ENCODE assay signal across 19 cellular contexts in the genomic region with DNA sequence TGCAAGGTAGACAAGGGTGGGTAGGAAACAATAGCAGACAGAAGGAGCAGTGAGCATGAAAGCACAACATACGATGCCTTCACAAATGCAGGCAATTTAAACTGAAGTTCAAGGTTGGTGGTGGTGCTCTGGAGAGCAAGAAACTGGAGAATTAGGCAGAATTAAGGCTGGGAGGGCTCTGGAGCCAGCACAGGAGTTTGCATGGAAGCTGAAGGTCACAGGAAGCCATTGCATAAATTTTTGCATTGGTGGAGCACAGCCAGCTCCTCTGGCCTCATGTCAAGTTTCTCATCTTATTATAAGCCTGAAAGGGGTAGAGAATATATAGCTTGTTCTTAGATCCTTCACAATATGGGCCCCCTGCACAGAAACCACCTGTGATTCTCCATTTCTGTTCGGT.
DNase-seq lines count a peak whose midpoint lies in the region; ATAC-seq and TF ChIP-seq lines count a peak whose summit lies in the region.
"Had no signal": no experiment of that assay in that cellular context is flagged by ENCODE, and none has a peak within 500 bp of the region (broad histone marks: within the 10 kb centered on the region; RNA-seq: fewer than 3 reads in every experiment).

No MANE protein-coding gene starts in this region.

- POLR2A ChIA-PET in SK-N-SH (lab: Yijun Ruan, JAX) = no interaction called here

- DNase-seq in SK-N-SH = no peak
- DNase-seq in WERI-Rb-1 = no peak
- DNase-seq in choroid plexus epithelial cell (ENCODE audit: low read depth) = peak; percentile 48
- peak; percentile 27 for DNase-seq in iris pigment epithelial cell (ENCODE audit: low read depth)
- DNase-seq in midbrain (lab: John Stamatoyannopoulos, UW) = no peak
- DNase-seq in AG08395 (ENCODE audit: low spot score) = no peak
- DNase-seq: AML-193; BE2C; CD4-positive, alpha-beta T cell; CD8-positive, alpha-beta memory T cell; DMS 273 treated with DMSO at 0.1 percent for 48 hours; DMS79 treated with DMSO at 0.1 percent for 48 hours; H9 had no signal

- no peaks in the 10 kb centered on the region for H3K79me2 ChIP-seq in SK-N-SH (ENCODE audit: insufficient read depth)

- CTCF ChIA-PET in SK-N-SH (lab: Yijun Ruan, JAX) = no interaction called here

- TF ChIP-seq CTCF in SK-N-SH (IDR thresholded peaks at IDR 0.05) (no peak), WERI-Rb-1 (IDR thresholded peaks at IDR 0.05; ENCODE audit: low read depth, low read length) (no peak), choroid plexus epithelial cell (conservative IDR thresholded peaks at IDR 0.05; ENCODE audit: low read depth, low read length) (no peak)

- TF ChIP-seq EP300 in SK-N-SH (IDR thresholded peaks at IDR 0.05; ENCODE audit: borderline replicate concordance in 1 of 2, low read depth in 1 of 2, low read length in 1 of 2) = no peak

- no peak overlapping the region for H3K9ac ChIP-seq in SK-N-SH
- H3K9ac ChIP-seq: BLaER1 treated with 17β-estradiol and CSF1 and Interleukin-3, amounts not matched to agents 10 nM and 100 nM had no signal

- no peaks in the 10 kb centered on the region for H3K9me3 ChIP-seq in SK-N-SH
- no peaks in the 10 kb centered on the region for H3K9me3 ChIP-seq in WERI-Rb-1 (ENCODE audit: severe bottlenecking)
- H3K9me3 ChIP-seq: BE2C; BLaER1 treated with 17β-estradiol and CSF1 and Interleukin-3, amounts not matched to agents 10 nM and 100 nM had no signal

- H2AFZ ChIP-seq in SK-N-SH (ENCODE audit: low read depth) = no peak overlapping the region
- H2AFZ ChIP-seq: GM23338 had no signal

- no peaks in the 10 kb centered on the region for H3K27me3 ChIP-seq in SK-N-SH (ENCODE audit: insufficient read depth)
- no peaks in the 10 kb centered on the region for H3K27me3 ChIP-seq in WERI-Rb-1 (ENCODE audit: insufficient read depth, low read depth, severe bottlenecking)
- H3K27me3 ChIP-seq: BE2C; BLaER1 treated with 17β-estradiol and CSF1 and Interleukin-3, amounts not matched to agents 10 nM and 100 nM had no signal

- H3K4me3 ChIP-seq in SK-N-SH (ENCODE audit: low read depth in 2 of 2, low read length in 1 of 2) = no peak overlapping the region
- H3K4me3 ChIP-seq in WERI-Rb-1 (ENCODE audit: low read depth, low read length) = no peak overlapping the region
- no peak overlapping the region for H3K4me3 ChIP-seq in choroid plexus epithelial cell (ENCODE audit: low read depth, low read length)
- H3K4me3 ChIP-seq: BLaER1 treated with 17β-estradiol and CSF1 and Interleukin-3, amounts not matched to agents 10 nM and 100 nM; GM23338 had no signal

- H3F3A ChIP-seq in SK-N-SH (replicated peaks; ENCODE audit: insufficient read depth) = peaks cover 24% of the 10 kb centered on the region

- WGBS in SK-N-SH (ENCODE audit: low lambda C conversion rate) = 97% methylated on average over 2 of the region's 2 CpGs

- H3K36me3 ChIP-seq in SK-N-SH (replicated peaks in 1 of 2; ENCODE audit: control insufficient read depth in 1 of 2, insufficient read depth in 2 of 2, low read length in 1 of 2) (peaks cover 46 to 68% of the 10 kb centered on the region in 2 experiments), WERI-Rb-1 (no peaks in the 10 kb centered on the region; the same call in none of the 2 replicates)
- H3K36me3 ChIP-seq: BLaER1 treated with 17β-estradiol and CSF1 and Interleukin-3, amounts not matched to agents 10 nM and 100 nM had no signal

- H3K4me1 ChIP-seq in SK-N-SH (ENCODE audit: control insufficient read depth in 1 of 2, insufficient read depth in 2 of 2, low read depth in 1 of 2, low read length in 1 of 2) = peaks cover 10 to 12% of the 10 kb centered on the region in 2 experiments
- H3K4me1 ChIP-seq: BE2C; BLaER1 treated with 17β-estradiol and CSF1 and Interleukin-3, amounts not matched to agents 10 nM and 100 nM had no signal

- no peaks in the 10 kb centered on the region for H3K9me2 ChIP-seq in SK-N-SH

- no peak overlapping the region for H3K4me2 ChIP-seq in SK-N-SH
- H3K4me2 ChIP-seq: BLaER1 treated with 17β-estradiol and CSF1 and Interleukin-3, amounts not matched to agents 10 nM and 100 nM; GM23338 had no signal

- no peak overlapping the region for H3K27ac ChIP-seq in SK-N-SH (ENCODE audit: low read depth in 2 of 2, low read length in 1 of 2)
- H3K27ac ChIP-seq in WERI-Rb-1 = peak overlapping the region; percentile 5
- H3K27ac ChIP-seq: 22Rv1; BLaER1 treated with 17β-estradiol and CSF1 and Interleukin-3, amounts not matched to agents 10 nM and 100 nM had no signal

- TF ChIP-seq RAD21 in SK-N-SH (IDR thresholded peaks at IDR 0.05; ENCODE audit: low read length) = no peak

- H4K20me1 ChIP-seq in SK-N-SH (ENCODE audit: insufficient read depth) = peaks cover 32% of the 10 kb centered on the region
- H4K20me1 ChIP-seq: BLaER1 treated with 17β-estradiol and CSF1 and Interleukin-3, amounts not matched to agents 10 nM and 100 nM had no signal

- ATAC-seq in SK-N-SH treated with all-trans-retinoic acid at 6 μM for 48 hours (no peak), GM21390 (IDR thresholded peaks at IDR 0.05; ENCODE audit: unreplicated experiment) (no peak)
- ATAC-seq: GM23338, HCT116 had no signal

TF ChIP-seq in SK-N-SH treated with all-trans-retinoic acid at 6 μM for 48 hours, 23 proteins besides CTCF, POLR2A, EP300 and RAD21:
- no peak for TF ChIP-seq CSDC2 (CRISPR knock-in tag; IDR thresholded peaks at IDR 0.05)
- TF ChIP-seq OSR1 (CRISPR knock-in tag; IDR thresholded peaks at IDR 0.05) = no peak
- TF ChIP-seq ZNF565 (CRISPR knock-in tag; conservative IDR thresholded peaks at IDR 0.05; ENCODE audit: low read depth) = no peak
- TF ChIP-seq ZC3H10 (CRISPR knock-in tag; IDR thresholded peaks at IDR 0.05) = no peak
- TF ChIP-seq ZFP3 (CRISPR knock-in tag; IDR thresholded peaks at IDR 0.05) = peak; percentile 90
- TF ChIP-seq TCF4 (CRISPR knock-in tag; IDR thresholded peaks at IDR 0.05; ENCODE audit: borderline replicate concordance) = no peak
TF ChIP-seq in SK-N-SH treated with all-trans-retinoic acid at 6 μM for 48 hours: peak in this region for 1.

TF ChIP-seq in SK-N-SH, 30 proteins besides CTCF, POLR2A, EP300 and RAD21 (continues in another document):
- no peak for TF ChIP-seq GATA2 (CRISPR knock-in tag; IDR thresholded peaks at IDR 0.05)
- TF ChIP-seq, protein P1, sequence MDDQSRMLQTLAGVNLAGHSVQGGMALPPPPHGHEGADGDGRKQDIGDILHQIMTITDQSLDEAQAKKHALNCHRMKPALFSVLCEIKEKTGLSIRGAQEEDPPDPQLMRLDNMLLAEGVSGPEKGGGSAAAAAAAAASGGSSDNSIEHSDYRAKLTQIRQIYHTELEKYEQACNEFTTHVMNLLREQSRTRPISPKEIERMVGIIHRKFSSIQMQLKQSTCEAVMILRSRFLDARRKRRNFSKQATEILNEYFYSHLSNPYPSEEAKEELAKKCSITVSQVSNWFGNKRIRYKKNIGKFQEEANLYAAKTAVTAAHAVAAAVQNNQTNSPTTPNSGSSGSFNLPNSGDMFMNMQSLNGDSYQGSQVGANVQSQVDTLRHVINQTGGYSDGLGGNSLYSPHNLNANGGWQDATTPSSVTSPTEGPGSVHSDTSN (IDR thresholded peaks at IDR 0.05) = no peak
- TF ChIP-seq, protein P2, sequence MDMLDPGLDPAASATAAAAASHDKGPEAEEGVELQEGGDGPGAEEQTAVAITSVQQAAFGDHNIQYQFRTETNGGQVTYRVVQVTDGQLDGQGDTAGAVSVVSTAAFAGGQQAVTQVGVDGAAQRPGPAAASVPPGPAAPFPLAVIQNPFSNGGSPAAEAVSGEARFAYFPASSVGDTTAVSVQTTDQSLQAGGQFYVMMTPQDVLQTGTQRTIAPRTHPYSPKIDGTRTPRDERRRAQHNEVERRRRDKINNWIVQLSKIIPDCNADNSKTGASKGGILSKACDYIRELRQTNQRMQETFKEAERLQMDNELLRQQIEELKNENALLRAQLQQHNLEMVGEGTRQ (IDR thresholded peaks at IDR 0.05; ENCODE audit: borderline replicate concordance, low read depth, low read length) = no peak
- TF ChIP-seq TCF12 (IDR thresholded peaks at IDR 0.05) = no peak
- TF ChIP-seq FOXJ3 (CRISPR knock-in tag; IDR thresholded peaks at IDR 0.05) = no peak
- TF ChIP-seq JUND (IDR thresholded peaks at IDR 0.05) = no peak
- no peak for TF ChIP-seq NFIC (IDR thresholded peaks at IDR 0.05; ENCODE audit: borderline replicate concordance)
- TF ChIP-seq MXI1 (IDR thresholded peaks at IDR 0.05; ENCODE audit: low read depth, low read length) = no peak
- no peak for TF ChIP-seq EZH2phosphoT487 (IDR thresholded peaks at IDR 0.05; ENCODE audit: borderline replicate concordance, low read depth)
- TF ChIP-seq SMC3 (IDR thresholded peaks at IDR 0.05; ENCODE audit: low read depth, low read length) = no peak
- TF ChIP-seq ELF1 (IDR thresholded peaks at IDR 0.05) = no peak
- TF ChIP-seq TAF1 (IDR thresholded peaks at IDR 0.05; ENCODE audit: borderline replicate concordance, low read depth, low read length) = no peak
- TF ChIP-seq POLR2AphosphoS5 (IDR thresholded peaks at IDR 0.05; ENCODE audit: low read depth, low read length) = no peak
- no peak for TF ChIP-seq NRF1 (IDR thresholded peaks at IDR 0.05; ENCODE audit: low read depth, low read length)
- no peak for TF ChIP-seq YY1 (IDR thresholded peaks at IDR 0.05; ENCODE audit: low read depth)
- TF ChIP-seq, protein P3, sequence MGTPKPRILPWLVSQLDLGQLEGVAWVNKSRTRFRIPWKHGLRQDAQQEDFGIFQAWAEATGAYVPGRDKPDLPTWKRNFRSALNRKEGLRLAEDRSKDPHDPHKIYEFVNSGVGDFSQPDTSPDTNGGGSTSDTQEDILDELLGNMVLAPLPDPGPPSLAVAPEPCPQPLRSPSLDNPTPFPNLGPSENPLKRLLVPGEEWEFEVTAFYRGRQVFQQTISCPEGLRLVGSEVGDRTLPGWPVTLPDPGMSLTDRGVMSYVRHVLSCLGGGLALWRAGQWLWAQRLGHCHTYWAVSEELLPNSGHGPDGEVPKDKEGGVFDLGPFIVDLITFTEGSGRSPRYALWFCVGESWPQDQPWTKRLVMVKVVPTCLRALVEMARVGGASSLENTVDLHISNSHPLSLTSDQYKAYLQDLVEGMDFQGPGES (IDR thresholded peaks at IDR 0.05; ENCODE audit: low read depth, low read length) = no peak
- no peak for TF ChIP-seq MEF2A (IDR thresholded peaks at IDR 0.05; ENCODE audit: borderline replicate concordance, low read depth)

Comparison
In these comparisons a context has a peak if more than half of its experiments do, and no peak if none do; other contexts are left out.
1. DNase-seq: peak in choroid plexus epithelial cell (single experiment) and iris pigment epithelial cell (single experiment); none in SK-N-SH (single experiment), WERI-Rb-1 (single experiment), midbrain (single experiment) and AG08395 (single experiment).